ENCODE assay signal across 8 cellular contexts in the genomic region with DNA sequence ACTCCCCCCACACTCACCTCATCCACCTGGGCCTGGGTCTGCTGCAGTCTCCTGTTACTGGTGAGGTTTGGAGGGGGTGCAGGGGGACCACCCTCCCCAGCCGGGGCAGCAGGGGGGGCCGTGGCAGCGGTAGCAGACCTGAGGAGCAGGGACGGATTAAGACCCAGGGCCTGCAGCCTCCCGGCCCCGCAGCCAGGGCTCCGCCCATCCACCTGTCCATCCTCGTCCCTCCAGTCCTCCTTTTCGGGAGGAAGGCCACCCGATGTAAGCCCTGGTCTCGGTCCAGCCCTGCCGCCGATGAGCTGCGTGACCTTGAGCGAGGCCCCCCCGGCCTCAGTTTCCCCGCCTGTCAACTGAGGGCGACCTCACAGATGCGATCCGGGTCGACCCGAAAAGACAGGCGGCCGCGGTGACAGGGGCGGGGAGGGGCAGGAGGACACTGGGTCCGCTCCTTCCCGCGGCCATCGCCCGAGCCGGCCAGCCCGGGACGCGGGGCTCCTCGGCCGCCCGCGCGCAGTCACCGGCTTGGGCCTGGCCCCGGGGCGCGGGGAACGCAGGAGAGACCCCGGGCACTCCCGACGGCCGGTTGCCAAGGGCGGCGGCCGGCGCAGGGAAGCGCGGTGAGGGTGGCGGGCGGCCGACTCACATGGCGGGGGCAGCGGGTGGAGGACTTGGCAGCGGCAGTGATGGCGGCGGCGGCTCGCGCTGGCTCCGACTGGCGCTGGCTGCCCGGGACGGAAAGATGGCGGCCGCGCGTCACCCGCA. TPM values are rescaled to one million over a fixed set of nuclear protein-coding genes. Genes with fewer than 3 reads are reported as not detected.
DNase-seq lines count a peak whose midpoint lies in the region; ATAC-seq lines count a peak whose summit lies in the region.

A gene with protein sequence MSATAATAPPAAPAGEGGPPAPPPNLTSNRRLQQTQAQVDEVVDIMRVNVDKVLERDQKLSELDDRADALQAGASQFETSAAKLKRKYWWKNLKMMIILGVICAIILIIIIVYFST (minus strand): TSS at position 717 of the 765 bp plus-strand sequence. CDS start 69 bp downstream, at position 648.

- peak within 1 kb of the TSS; percentile 76 for H3K27ac ChIP-seq in epithelial cell of prostate

- ATAC-seq in GM21423 (IDR thresholded peaks at IDR 0.05; ENCODE audit: unreplicated experiment): peak; percentile 44
- no peak for ATAC-seq in HG02970 (IDR thresholded peaks at IDR 0.05; ENCODE audit: low FRiP score, unreplicated experiment)

- DNase-seq in C1 segment of cervical spinal cord (lab: John Stamatoyannopoulos, UW) (peak in 10 of 14 donors; percentile 28 to 88 (median 64)), NCI-H774 (lab: John Stamatoyannopoulos, UW) (peak; percentile 9), activated T-cell treated with anti-CD3 and anti-CD28 coated beads for 24 hours (ENCODE audit: low read depth) (peak; percentile 76), epithelial cell of prostate (ENCODE audit: low read depth, low spot score) (no peak), mucosa of gallbladder (ENCODE audit: low spot score) (peak; percentile 82)
- peak; percentile 61 to 64 for DNase-seq in stimulated activated CD8-positive, alpha-beta memory T cell treated with anti-CD3 and anti-CD28 coated beads, Interleukin-7, amount 100 ng/mL, for 48 hours (ENCODE audit: extremely low read depth in 1 of 2, low read depth in 1 of 2)

RNA-seq across cellular contexts. Expression of the gene that starts here (rescaled TPM):
- 73.8 TPM for total RNA-seq in mucosa of gallbladder
